In the genomic region with DNA sequence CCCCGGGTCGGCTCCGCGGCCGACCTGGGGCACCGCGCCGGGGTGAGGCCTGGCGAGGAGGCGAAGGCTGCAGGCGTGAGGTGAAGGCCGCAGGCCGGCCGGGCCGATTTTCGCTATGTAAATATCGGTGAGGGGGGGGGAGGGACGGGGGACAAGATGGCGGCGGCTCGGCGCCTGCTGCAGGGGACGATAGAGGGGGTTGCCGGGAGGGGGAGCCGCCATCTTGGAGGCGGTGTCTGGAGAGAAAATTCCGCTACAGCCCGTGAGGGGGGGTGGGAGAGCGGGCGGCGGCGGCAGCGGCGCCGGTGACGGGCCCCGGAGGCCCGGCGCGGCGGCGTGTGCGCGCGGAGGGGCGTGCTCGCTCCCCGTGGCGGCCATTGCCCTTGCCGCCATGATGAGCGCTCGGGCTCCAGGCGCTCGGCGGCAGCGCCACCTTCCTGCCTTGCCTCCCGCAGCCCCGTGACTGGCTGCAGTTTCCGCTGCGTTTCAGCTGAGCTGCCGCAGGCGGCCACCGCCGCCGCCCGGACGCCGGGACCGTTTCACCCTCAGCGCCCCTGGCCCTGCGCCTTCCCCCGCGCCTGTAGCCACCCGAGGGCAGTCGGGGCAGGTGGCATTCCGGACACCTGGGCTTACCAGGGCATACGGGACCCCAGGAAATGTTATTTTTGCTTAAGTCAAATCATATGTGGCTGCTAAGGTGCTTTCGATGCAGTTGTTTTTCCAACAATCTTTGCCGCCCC, we compare ENCODE assay signal across 8 cellular contexts. TPM values are rescaled to one million over a fixed set of nuclear protein-coding genes. Genes with fewer than 3 reads are reported as not detected.
DNase-seq lines count a peak whose midpoint lies in the region; ATAC-seq, FAIRE-seq and TF ChIP-seq lines count a peak whose summit lies in the region.

No MANE protein-coding gene starts in this region.

- DNase-seq in GM12891 (ENCODE audit: insufficient read length, low spot score): peak; percentile 57
- DNase-seq in NCI-H1105 (lab: John Stamatoyannopoulos, UW): peak; percentile 70
- peak; percentile 73 to 95 (median 80) for DNase-seq in T-helper 1 cell
- peak in 55 of 56 donors; percentile 7 to 98 (median 79) for DNase-seq in amygdala (lab: John Stamatoyannopoulos, UW)
- DNase-seq in right atrium auricular region (ENCODE audit: low spot score): peak; percentile 88
- peak; percentile 86 for DNase-seq in putamen (ENCODE audit: low spot score)
- DNase-seq in vagina (ENCODE audit: extremely low spot score in 2 of 2): peak in 1 of 2 donors; percentile 95

- H3K27me3 ChIP-seq in right atrium auricular region: no peaks in the 10 kb centered on the region
- H3K27me3 ChIP-seq in vagina: no peaks in the 10 kb centered on the region

- ATAC-seq in HG02642 (IDR thresholded peaks at IDR 0.05; ENCODE audit: poor library complexity, unreplicated experiment): peak; percentile 81

- H3K36me3 ChIP-seq in right atrium auricular region: peaks cover 5% of the 10 kb centered on the region
- no peaks in the 10 kb centered on the region for H3K36me3 ChIP-seq in vagina

- peak; percentile 20 to 70 for TF ChIP-seq CTCF in right atrium auricular region (IDR thresholded peaks at IDR 0.05)
- peak in 2 of 3 experiments; percentile 22 to 49 for TF ChIP-seq CTCF in vagina (IDR thresholded peaks at IDR 0.05)

- H3K4me1 ChIP-seq in right atrium auricular region (peaks cover 0 to 62% of the 10 kb centered on the region in 2 donors), vagina (peaks cover 80% of the 10 kb centered on the region)

- TF ChIP-seq POLR2A in GM12891 (IDR thresholded peaks at IDR 0.05; ENCODE audit: low read depth, low read length): no peak
- TF ChIP-seq POLR2A in vagina (IDR thresholded peaks at IDR 0.05): no peak

- peak overlapping the region; percentile 79 to 85 for H3K4me3 ChIP-seq in right atrium auricular region
- peak overlapping the region; percentile 71 to 87 for H3K4me3 ChIP-seq in vagina

- intact Hi-C loops in vagina (cut with DNase I): no loop called here

- H3K9me3 ChIP-seq in right atrium auricular region (no peaks in the 10 kb centered on the region), vagina (no peaks in the 10 kb centered on the region)

- peak; percentile 96 for FAIRE-seq in GM12891 (lab: Jason Lieb, UNC)

- H3K27ac ChIP-seq in right atrium auricular region (peak overlapping the region; percentile 98 to 99), vagina (peak overlapping the region; percentile 99)

TF ChIP-seq in GM12891, 5 proteins besides CTCF, POLR2A, EP300 and RAD21:
- TF ChIP-seq TAF1 (IDR thresholded peaks at IDR 0.05; ENCODE audit: low read depth, low read length) (no peak; the same call in 1 of the 2 replicates), PAX5 (IDR thresholded peaks at IDR 0.05; ENCODE audit: insufficient read depth, low read length, severe bottlenecking) (no peak), POU2F2 (IDR thresholded peaks at IDR 0.05; ENCODE audit: low read depth, low read length) (peak; percentile 45; the same call in 1 of the 2 replicates), POLR2AphosphoS5 (IDR thresholded peaks at IDR 0.05; ENCODE audit: low read depth, low read length) (0 out of 2 replicates have a peak, but pooled peaks have one; percentile 19), SPI1 (IDR thresholded peaks at IDR 0.05; ENCODE audit: low read depth, low read length) (no peak)

RNA-seq across cellular contexts. Expression of gene ZFX, which starts 0.7 kb away (rescaled TPM):
- polyA plus RNA-seq in GM12891 (2012; ENCODE audit: low read depth, missing spikeins): 7.7 TPM
- total RNA-seq in right atrium auricular region (10 to 100 TPM; 32.6 to 36.6 TPM), vagina (62.4 TPM)
